11 cellular contexts compared by ENCODE assay signal in the genomic region with DNA sequence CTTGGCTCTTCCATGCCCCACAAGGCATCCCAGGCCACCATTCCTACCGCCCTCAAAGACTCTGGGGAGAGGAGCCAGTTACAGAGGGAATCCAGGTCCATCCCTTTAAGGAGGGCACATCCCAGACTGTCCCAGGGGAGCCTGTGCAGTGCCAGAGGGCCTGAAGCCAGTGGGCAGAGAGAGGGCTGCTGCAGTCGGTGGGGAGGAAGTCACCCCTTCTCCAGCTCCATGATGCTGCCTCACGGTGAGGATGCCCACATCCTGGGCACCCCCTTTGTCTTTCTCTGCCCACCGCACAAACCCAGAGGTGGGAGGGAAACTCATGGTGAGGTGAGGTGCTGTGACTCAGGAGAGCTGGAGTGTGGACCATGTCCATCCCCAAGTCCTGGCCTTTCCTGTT. TPM values are rescaled to one million over a fixed set of nuclear protein-coding genes. Genes with fewer than 3 reads are reported as not detected.
A peak's percentile ranks its signal among the peaks of the same experiment; 100 is the strongest.
DNase-seq lines count a peak whose midpoint lies in the region; ATAC-seq, FAIRE-seq and TF ChIP-seq lines count a peak whose summit lies in the region.
"Had no signal": no experiment of that assay in that cellular context is flagged by ENCODE, and none has a peak within 500 bp of the region (broad histone marks: within the 10 kb centered on the region; RNA-seq: fewer than 3 reads in every experiment).

No MANE protein-coding gene starts in this region.

- no peak overlapping the region for H2AFZ ChIP-seq in HepG2 (ENCODE audit: low read length)
- H2AFZ ChIP-seq in SU-DHL-6 (ENCODE audit: low read depth, low read length, severe bottlenecking) = peak overlapping the region; percentile 63

- H3F3A ChIP-seq in SU-DHL-6 (ENCODE audit: insufficient read depth) = no peaks in the 10 kb centered on the region

- H3K36me3 Mint-ChIP-seq in memory B cell = no peaks in the 10 kb centered on the region

- H3K4me2 ChIP-seq in HepG2 (ENCODE audit: low read depth, low read length) (no peak overlapping the region), SU-DHL-6 (ENCODE audit: low read depth, low read length, poor library complexity, severe bottlenecking) (no peak overlapping the region), mesendoderm (ENCODE audit: low read length) (no peak overlapping the region)

- H3K9me2 ChIP-seq in SU-DHL-6 (replicated peaks; ENCODE audit: insufficient read depth, low read length) = no peaks in the 10 kb centered on the region

- H3K27me3 ChIP-seq in right lobe of liver (no peaks in the 10 kb centered on the region), HepG2 (ENCODE audit: control insufficient read depth in 1 of 2, insufficient read depth in 2 of 2, low read length in 2 of 2) (peaks cover 0 to 23% of the 10 kb centered on the region in 2 experiments; a peak in 3 of 5 replicates), SU-DHL-6 (ENCODE audit: low read length) (no peaks in the 10 kb centered on the region), mesendoderm (ENCODE audit: insufficient read depth, low read length, poor library complexity) (no peaks in the 10 kb centered on the region)
- H3K27me3 ChIP-seq: thyroid gland had no signal

- peak overlapping the region; percentile 81 for H3K4me3 Mint-ChIP-seq in memory B cell
- H3K4me3 Mint-ChIP-seq: H9 had no signal

- WGBS in right lobe of liver (ENCODE audit: insufficient coverage, low coverage, low lambda C conversion rate, missing lambda C conversion rate) = 46% methylated on average over 3 of the region's 4 CpGs
- WGBS in HepG2 (ENCODE audit: low lambda C conversion rate) = 33% methylated on average over 3 of the region's 4 CpGs
- no CpG with 5 or more reads among the region's 4 CpGs for WGBS in mesendoderm (ENCODE audit: extremely low coverage, insufficient coverage, low lambda C conversion rate)

- no peak for FAIRE-seq in HepG2 (lab: Jason Lieb, UNC)

- TF ChIP-seq POLR2A in right lobe of liver (IDR thresholded peaks at IDR 0.05) (no peak), HepG2 (IDR thresholded peaks at IDR 0.05; ENCODE audit: insufficient read depth in 1 of 2, low read depth in 2 of 2, low read length in 2 of 2) (no peak)

- H3K23ac ChIP-seq in mesendoderm (ENCODE audit: low read length) = no peak overlapping the region

- no peaks in the 10 kb centered on the region for H3K79me1 ChIP-seq in mesendoderm (ENCODE audit: low read length)

- H3K27ac Mint-ChIP-seq in memory B cell = peak overlapping the region; percentile 88
- H3K27ac Mint-ChIP-seq: H9 had no signal

- H2BK5ac ChIP-seq in mesendoderm (ENCODE audit: low read length) = no peak overlapping the region

- no peak overlapping the region for H3K18ac ChIP-seq in mesendoderm (ENCODE audit: low read length)

- no peak for TF ChIP-seq EP300 in HepG2 (IDR thresholded peaks at IDR 0.05; ENCODE audit: low read depth in 2 of 2, low read length in 2 of 2)
- TF ChIP-seq EP300 in HepG2 (CRISPR knock-in tag; IDR thresholded peaks at IDR 0.05; ENCODE audit: borderline replicate concordance) = no peak

- no peaks in the 10 kb centered on the region for H3K79me2 ChIP-seq in HepG2 (ENCODE audit: insufficient read depth, low read length)
- no peaks in the 10 kb centered on the region for H3K79me2 ChIP-seq in SU-DHL-6 (ENCODE audit: insufficient read depth, low read length)
- no peaks in the 10 kb centered on the region for H3K79me2 ChIP-seq in mesendoderm (ENCODE audit: control insufficient read depth, insufficient read depth, low read length)

- TF ChIP-seq CTCF in right lobe of liver (IDR thresholded peaks at IDR 0.05) (no peak), HepG2 (CRISPR knock-in tag; IDR thresholded peaks at IDR 0.05) (no peak), SU-DHL-6 (IDR thresholded peaks at IDR 0.05; ENCODE audit: insufficient read depth, low read length, poor library complexity, severe bottlenecking) (no peak)

- no peak overlapping the region for H2BK15ac ChIP-seq in mesendoderm (replicated peaks; ENCODE audit: low read depth)

- H3K4me1 ChIP-seq in right lobe of liver = no peaks in the 10 kb centered on the region
- H3K4me1 ChIP-seq in HepG2 (ENCODE audit: insufficient read depth, low read length) = no peaks in the 10 kb centered on the region
- H3K4me1 ChIP-seq in mesendoderm (ENCODE audit: control insufficient read depth, low read depth, low read length) = peaks cover 4% of the 10 kb centered on the region
- H3K4me1 ChIP-seq: thyroid gland had no signal

- no peak overlapping the region for H4K5ac ChIP-seq in mesendoderm (ENCODE audit: low read length)

- H4K20me1 ChIP-seq in HepG2 (ENCODE audit: insufficient read depth, low read length) (no peaks in the 10 kb centered on the region), SU-DHL-6 (ENCODE audit: low read depth, low read length) (no peaks in the 10 kb centered on the region)

- H3K36me3 ChIP-seq in right lobe of liver (no peaks in the 10 kb centered on the region), HepG2 (replicated peaks in 1 of 2; ENCODE audit: control insufficient read depth in 1 of 2, insufficient read depth in 2 of 2, low read length in 2 of 2) (no peaks in the 10 kb centered on the region), SU-DHL-6 (ENCODE audit: low read length) (no peaks in the 10 kb centered on the region), mesendoderm (ENCODE audit: control insufficient read depth, insufficient read depth, low read length) (no peaks in the 10 kb centered on the region)
- H3K36me3 ChIP-seq: thyroid gland had no signal

- no peak overlapping the region for H2AK5ac ChIP-seq in mesendoderm (ENCODE audit: low read length)

- no peaks in the 10 kb centered on the region for H3K9me3 Mint-ChIP-seq in memory B cell
- H3K9me3 Mint-ChIP-seq: H9 had no signal

- no peak overlapping the region for H4K8ac ChIP-seq in mesendoderm (ENCODE audit: low read depth, low read length)

- ATAC-seq in right lobe of liver (peak in 3 of 4 donors; percentile 10 to 31 (median 25)), HepG2 (no peak), memory B cell (ENCODE audit: low read depth) (no peak), GM19328 (IDR thresholded peaks at IDR 0.05; ENCODE audit: unreplicated experiment) (no peak)

- CTCF ChIA-PET in HepG2 (lab: Yijun Ruan, JAX; ENCODE audit: low intra/inter-chr PET ratio, low total read pairs) = no interaction called here

- no peak overlapping the region for H3K9ac ChIP-seq in HepG2 (ENCODE audit: insufficient read depth, low read depth, low read length)
- H3K9ac ChIP-seq in SU-DHL-6 (ENCODE audit: low read length) = 0 out of 2 replicates have a peak overlapping the region, but pooled peaks have one; percentile 7
- H3K9ac ChIP-seq in mesendoderm (ENCODE audit: low read length) = no peak overlapping the region

- peaks cover 20% of the 10 kb centered on the region for H3K4me1 Mint-ChIP-seq in memory B cell

- H3K4me3 ChIP-seq in right lobe of liver = no peak overlapping the region
- no peak overlapping the region for H3K4me3 ChIP-seq in HepG2 (replicated peaks in 1 of 3; ENCODE audit: insufficient read depth in 1 of 3, low read depth in 2 of 3, low read length in 3 of 3)
- H3K4me3 ChIP-seq in SU-DHL-6 (ENCODE audit: insufficient read depth, low read length, poor library complexity, severe bottlenecking) = no peak overlapping the region
- no peak overlapping the region for H3K4me3 ChIP-seq in mesendoderm (ENCODE audit: low read length)
- H3K4me3 ChIP-seq: thyroid gland had no signal

- intact Hi-C loops in right lobe of liver (cut with DNase I) (no loop called here), HepG2 (cut with micrococcal nuclease; ENCODE audit: unreplicated experiment) (no loop called here)

- POLR2A ChIA-PET in HepG2 (lab: Yijun Ruan, JAX) = no interaction called here

- BruUV-seq in HepG2 (replicated peaks; lab: Mats Ljungman, UMichigan) = no TSS peak

- H3K4ac ChIP-seq in mesendoderm (ENCODE audit: low read depth, low read length) = no peak overlapping the region

- H2BK120ac ChIP-seq in mesendoderm (ENCODE audit: low read depth, low read length) = no peak overlapping the region

- no peak overlapping the region for H3K56ac ChIP-seq in mesendoderm (ENCODE audit: low read length)

- DNase-seq in right lobe of liver (no peak), HepG2 (ENCODE audit: low spot score) (no peak), memory B cell (ENCODE audit: low spot score in 2 of 2) (no peak), SIG-M5 treated with dmso at 0.1 percent for 504 hours (lab: John Stamatoyannopoulos, UW; ENCODE audit: unreplicated experiment) (no peak), mesendoderm (no peak), NCI-H1436 (lab: John Stamatoyannopoulos, UW) (no peak)
- DNase-seq: H9, left cardiac atrium, thyroid gland had no signal

- in situ Hi-C loops in HepG2 (cut with HindIII; ENCODE audit: extremely low pct_ligation_motif_present, low pct_unique_long_range_greater_than_20kb) = no loop called here

- H3K27me3 Mint-ChIP-seq in memory B cell = peaks cover 2% of the 10 kb centered on the region

- no peaks in the 10 kb centered on the region for H3K9me3 ChIP-seq in right lobe of liver
- H3K9me3 ChIP-seq in HepG2 (ENCODE audit: low read length) = no peaks in the 10 kb centered on the region
- no peaks in the 10 kb centered on the region for H3K9me3 ChIP-seq in SU-DHL-6 (ENCODE audit: insufficient read depth, low read length)
- H3K9me3 ChIP-seq: thyroid gland had no signal

- H3K27ac ChIP-seq in right lobe of liver (no peak overlapping the region), HepG2 (ENCODE audit: extremely low read length, insufficient read depth, low read length) (no peak overlapping the region), SU-DHL-6 (ENCODE audit: low read depth, low read length) (no peak overlapping the region), mesendoderm (ENCODE audit: low read depth, low read length) (no peak overlapping the region)
- H3K27ac ChIP-seq: thyroid gland had no signal

- TF ChIP-seq RAD21 in HepG2 (CRISPR knock-in tag; IDR thresholded peaks at IDR 0.05) = no peak

RNA-seq across cellular contexts. Expression of gene ANKRD33B, which starts 26.3 kb away (rescaled TPM):
- total RNA-seq in right lobe of liver (1 to 10 TPM in 1 of 6 experiments, under 1 TPM in 5; 0.16 to 1.3 (median 0.29) TPM), HepG2 (2016; rRNA removed; fragmentation: Illumina TruSeq; extraction: Trizol) (0.02 TPM in 1 of 2 replicates, not detected in the other)
- total RNA-seq in HepG2 (2016; cell fraction: cytosol; rRNA removed; fragmentation: Illumina TruSeq; extraction: Trizol; ENCODE audit: low read depth) = not detected in 2 replicates
- total RNA-seq in HepG2 (2016; cell fraction: insoluble cytoplasmic fraction; rRNA removed; fragmentation: Illumina TruSeq; extraction: Trizol) = 0.02 and 0.03 TPM in 2 replicates
- total RNA-seq in HepG2 (2016; cell fraction: membrane; rRNA removed; fragmentation: Illumina TruSeq; extraction: Trizol) = 0.03 TPM in 1 of 2 replicates, not detected in the other
- 0.09 TPM in 1 of 2 replicates, not detected in the other for total RNA-seq in HepG2 (2016; cell fraction: nucleus; rRNA removed; fragmentation: Illumina TruSeq; extraction: Trizol)
- polyA plus RNA-seq in HepG2 (2011; rRNA removed) = not detected in 2 replicates
- polyA plus RNA-seq in HepG2 (2011; cell fraction: cytosol; rRNA removed) = not detected in 2 replicates
- 0.02 and 0.03 TPM in 2 replicates for polyA plus RNA-seq in HepG2 (2011; cell fraction: nucleus; rRNA removed)
- not detected in 2 replicates for polyA plus RNA-seq in HepG2 (2012)
- polyA plus RNA-seq in HepG2 (2016; cell fraction: cytosol; fragmentation: Illumina TruSeq; extraction: Trizol; ENCODE audit: low read depth) = not detected in 2 replicates
- polyA plus RNA-seq in HepG2 (2016; cell fraction: insoluble cytoplasmic fraction; fragmentation: Illumina TruSeq; extraction: Trizol; ENCODE audit: low read depth) = not detected in 2 replicates
- not detected in 2 replicates for polyA plus RNA-seq in HepG2 (2016; cell fraction: membrane; fragmentation: Illumina TruSeq; extraction: Trizol; ENCODE audit: low read depth)
- 0.11 TPM in 1 of 2 replicates, not detected in the other for polyA plus RNA-seq in HepG2 (2016; cell fraction: nucleus; fragmentation: Illumina TruSeq; extraction: Trizol; ENCODE audit: insufficient read depth, low read depth)
- polyA minus RNA-seq in HepG2 (2011; rRNA and poly(A)+ RNA removed; ENCODE audit: low replicate concordance) = 0.02 and 9.0 TPM in 2 replicates
- 0.09 TPM in 1 of 2 replicates, not detected in the other for polyA minus RNA-seq in HepG2 (2011; cell fraction: cytosol; rRNA and poly(A)+ RNA removed)
- polyA minus RNA-seq in HepG2 (2011; cell fraction: nucleus; rRNA and poly(A)+ RNA removed) = not detected in 2 replicates
- polyA plus RNA-seq in mesendoderm (2013, experiment 1 of 2) = 4.1 TPM
- polyA plus RNA-seq in mesendoderm (2013, experiment 2 of 2) = 4.1 TPM

Comparison
In these comparisons a context has a peak if more than half of its experiments do, and no peak if none do; other contexts are left out.
1. ATAC-seq: peak in right lobe of liver (3 of 4); none in HepG2 (single experiment), memory B cell (single experiment) and GM19328 (single experiment).